Comparison of ENCODE assay signal across 18 cellular contexts in genomic region chr12:44500423-44500822, GRCh38.
"Had no signal": no experiment of that assay in that cellular context is flagged by ENCODE, and none has a peak within 500 bp of the region (broad histone marks: within the 10 kb centered on the region; RNA-seq: fewer than 3 reads in every experiment).

No MANE protein-coding gene starts in this region.

- FAIRE-seq: small intestine, urothelium cell line had no signal

- H3K27ac ChIP-seq: colonic mucosa, foreskin keratinocyte, neutrophil, psoas muscle, stomach, thoracic aorta, transverse colon had no signal

- ATAC-seq: foreskin keratinocyte; left colon; naive thymus-derived CD4-positive, alpha-beta T cell; psoas muscle; stimulated activated memory B cell treated with anti-CD40 and anti-IgM and Interleukin-4, amounts not matched to agents 10 μg/mL and 1 μg/mL and 100 μg/mL, for 72 hours had no signal

- H3K36me3 ChIP-seq: colonic mucosa, neutrophil, stomach, thoracic aorta, transverse colon had no signal

- DNase-seq: cerebellar nuclear complex; colonic mucosa; dermis blood vessel endothelial cell; foreskin keratinocyte; left colon; mammary epithelial cell; naive thymus-derived CD4-positive, alpha-beta T cell; nephron progenitor cell; retina; small intestine; stimulated activated CD4-positive, alpha-beta T cell treated with anti-CD3 and anti-CD28 coated beads, Interleukin-2, amount 100 ng/mL, for 48 hours; stomach; transverse colon had no signal

- H3K9me3 ChIP-seq: colonic mucosa, neutrophil, psoas muscle, thoracic aorta, transverse colon had no signal

- H3K4me3 ChIP-seq: colonic mucosa, psoas muscle, stomach, thoracic aorta, transverse colon had no signal

- H3K4me1 ChIP-seq: colonic mucosa, foreskin keratinocyte, psoas muscle, stomach, transverse colon had no signal
